7 cellular contexts compared by ENCODE assay signal in genomic region chr6:7898193-7898586, GRCh38. TPM values are rescaled to one million over a fixed set of nuclear protein-coding genes. Genes with fewer than 3 reads are reported as not detected.
DNase-seq lines count a peak whose midpoint lies in the region; ATAC-seq, FAIRE-seq and TF ChIP-seq lines count a peak whose summit lies in the region.
"Not testable (repeated sequence)": the region's sequence is repeated elsewhere in the genome, so short reads cannot be mapped to it uniquely, and the experiment has no call there.

No MANE protein-coding gene starts in this region.

- not testable (repeated sequence) for TF ChIP-seq EP300 in GM12878 (IDR thresholded peaks at IDR 0.05; ENCODE audit: borderline replicate concordance in 1 of 2, control insufficient read depth in 1 of 2, low read depth in 2 of 2, low read length in 2 of 2)

- not testable (repeated sequence) for TF ChIP-seq CTCF in HFFc6 (IDR thresholded peaks at IDR 0.05); MM.1S (IDR thresholded peaks at IDR 0.05; ENCODE audit: low read length); GM12878 (IDR thresholded peaks at IDR 0.05 in 2 of 3, conservative IDR thresholded peaks at IDR 0.05 in 1 of 3; ENCODE audit: control insufficient read depth in 2 of 3, extremely low read depth in 1 of 3, insufficient read depth in 1 of 3, low read depth in 3 of 3, low read length in 3 of 3)

- FAIRE-seq in GM12878 (lab: Jason Lieb, UNC), result not testable (repeated sequence)

- WGBS in GM12878 (ENCODE audit: insufficient coverage, insufficient replicate concordance, low lambda C conversion rate, missing lambda C conversion rate), result 72% methylated on average over 8 of the region's 8 CpGs

- H4K20me1 ChIP-seq in MM.1S (ENCODE audit: insufficient read depth, low read length); GM12878 (ENCODE audit: control insufficient read depth, insufficient read depth): not testable (repeated sequence)

- not testable (repeated sequence) for H3K27me3 Mint-ChIP-seq in HFFc6 (ENCODE audit: insufficient read depth); stimulated activated memory B cell treated with anti-CD40 and anti-IgM and Interleukin-4, amounts not matched to agents 10 μg/mL and 1 μg/mL and 100 μg/mL, for 72 hours

- in situ Hi-C loops in GM12878 (cut with MboI), result not testable (repeated sequence)

- intact Hi-C loops in GM12878 (cut with micrococcal nuclease; ENCODE audit: unreplicated experiment), result loop anchor here (5.0 kb wide), 2 partner anchors 164 to 176 kb away; partner anchors contain the start of gene BLOC1S5
- intact Hi-C loops in cardiac septum (cut with DNase I), result not testable (repeated sequence)

- CTCF ChIA-PET in GM12878 (lab: Yijun Ruan, JAX), result interaction anchor here (1.2 to 1.4 kb wide), 2 partner anchors 94 to 160 kb away, joined by 4 to 13 read pairs; no protein-coding TSS in a partner anchor

- peaks cover 47% of the 10 kb centered on the region for H3K36me3 ChIP-seq in MM.1S (replicated peaks; ENCODE audit: insufficient read depth, low read length)
- H3K36me3 ChIP-seq in GM12878 (ENCODE audit: control insufficient read depth in 2 of 2, insufficient read depth in 2 of 2, low read length in 1 of 2), result peaks cover 26 to 65% of the 10 kb centered on the region in 2 experiments

- H3K9me2 ChIP-seq in MM.1S (replicated peaks; ENCODE audit: insufficient read depth, low read length), result not testable (repeated sequence)

- POLR2A ChIA-PET in GM12878 (lab: Charles Lee), result not testable (repeated sequence)

- not testable (repeated sequence) for DNase-seq in HFFc6; GM12878 (ENCODE audit: low read depth, low spot score)
- DNase-seq in MM.1S (peak; percentile 80), RPMI8226 (peak; percentile 65), cardiac septum (ENCODE audit: low spot score) (peak; percentile 67)

- H3K9me3 ChIP-seq in MM.1S (replicated peaks; ENCODE audit: insufficient read depth, low read length); GM12878 (replicated peaks; ENCODE audit: control insufficient read depth, insufficient read depth, low read length): not testable (repeated sequence)

- RAD21 ChIA-PET in GM12878 (lab: Charles Lee; ENCODE audit: unreplicated experiment), result interaction anchor here (2.0 kb wide), 1 partner anchor 95 kb away, joined by 7 read pairs; no protein-coding TSS in a partner anchor

- H3K9ac ChIP-seq in MM.1S (ENCODE audit: low read length), result peak overlapping the region; percentile 100
- not testable (repeated sequence) for H3K9ac ChIP-seq in GM12878 (ENCODE audit: control insufficient read depth, insufficient read depth, low read length)

- peaks cover 100% of the 10 kb centered on the region for H3F3A ChIP-seq in MM.1S (ENCODE audit: insufficient read depth, low read length)

- peak; percentile 5 for ATAC-seq in GM19324 (IDR thresholded peaks at IDR 0.05; ENCODE audit: low FRiP score, unreplicated experiment)
- ATAC-seq in GM12878; stimulated activated memory B cell treated with anti-CD40 and anti-IgM and Interleukin-4, amounts not matched to agents 10 μg/mL and 1 μg/mL and 100 μg/mL, for 72 hours: not testable (repeated sequence)

- not testable (repeated sequence) for H3K9me3 Mint-ChIP-seq in HFFc6; stimulated activated memory B cell treated with anti-CD40 and anti-IgM and Interleukin-4, amounts not matched to agents 10 μg/mL and 1 μg/mL and 100 μg/mL, for 72 hours

- H3K79me2 ChIP-seq in MM.1S (ENCODE audit: low read length), result peaks cover 97% of the 10 kb centered on the region
- H3K79me2 ChIP-seq in GM12878 (ENCODE audit: control insufficient read depth, insufficient read depth, low read length), result not testable (repeated sequence)

- SMC1A ChIA-PET in GM12878 (lab: Charles Lee; ENCODE audit: uncharacterized antibody, unreplicated experiment), result interaction anchor here (0.8 to 3.3 kb wide), 4 partner anchors 94 to 160 kb away, joined by 3 to 20 read pairs (median 8); no protein-coding TSS in a partner anchor

- not testable (repeated sequence) for H3K4me1 Mint-ChIP-seq in HFFc6 (ENCODE audit: low read depth)
- H3K4me1 Mint-ChIP-seq in stimulated activated memory B cell treated with anti-CD40 and anti-IgM and Interleukin-4, amounts not matched to agents 10 μg/mL and 1 μg/mL and 100 μg/mL, for 72 hours, result peaks cover 33% of the 10 kb centered on the region

- BruUV-seq in GM12878 (replicated peaks; lab: Mats Ljungman, UMichigan), result not testable (repeated sequence)

- peak overlapping the region; percentile 100 for H3K4me2 ChIP-seq in MM.1S (ENCODE audit: low read depth, low read length)
- H3K4me2 ChIP-seq in GM12878 (ENCODE audit: control insufficient read depth, insufficient read depth), result not testable (repeated sequence)

- not testable (repeated sequence) for TF ChIP-seq RAD21 in GM12878 (IDR thresholded peaks at IDR 0.05; ENCODE audit: insufficient read depth, low read depth, low read length)

- peaks cover 24% of the 10 kb centered on the region for H3K36me3 Mint-ChIP-seq in HFFc6 (ENCODE audit: low read depth)
- peaks cover 77% of the 10 kb centered on the region for H3K36me3 Mint-ChIP-seq in stimulated activated memory B cell treated with anti-CD40 and anti-IgM and Interleukin-4, amounts not matched to agents 10 μg/mL and 1 μg/mL and 100 μg/mL, for 72 hours

- H2AFZ ChIP-seq in MM.1S (ENCODE audit: low read length); GM12878 (ENCODE audit: control insufficient read depth, low read depth, low read length): not testable (repeated sequence)

- not testable (repeated sequence) for H3K4me3 Mint-ChIP-seq in HFFc6; stimulated activated memory B cell treated with anti-CD40 and anti-IgM and Interleukin-4, amounts not matched to agents 10 μg/mL and 1 μg/mL and 100 μg/mL, for 72 hours

- peak overlapping the region; percentile 100 for H3K27ac ChIP-seq in MM.1S (ENCODE audit: low read length)
- not testable (repeated sequence) for H3K27ac ChIP-seq in GM12878 (ENCODE audit: control insufficient read depth, insufficient read depth)

- not testable (repeated sequence) for H3K4me3 ChIP-seq in MM.1S (ENCODE audit: low read length); GM12878

- not testable (repeated sequence) for TF ChIP-seq POLR2A in GM12878 (IDR thresholded peaks at IDR 0.05; ENCODE audit: low read depth, low read length)

- H3K4me1 ChIP-seq in MM.1S (ENCODE audit: low read length) (peaks cover 99% of the 10 kb centered on the region), GM12878 (ENCODE audit: control insufficient read depth, insufficient read depth, low read length) (peaks cover 21% of the 10 kb centered on the region)

- H3K27me3 ChIP-seq in MM.1S (replicated peaks; ENCODE audit: insufficient read depth, low read length); GM12878 (replicated peaks in 1 of 2; ENCODE audit: control insufficient read depth in 2 of 2, insufficient read depth in 2 of 2, low read length in 1 of 2): not testable (repeated sequence)

- H3K27ac Mint-ChIP-seq in HFFc6, result 0 out of 2 replicates have a peak overlapping the region, but pooled peaks have one; percentile 7
- peak overlapping the region; percentile 23 for H3K27ac Mint-ChIP-seq in stimulated activated memory B cell treated with anti-CD40 and anti-IgM and Interleukin-4, amounts not matched to agents 10 μg/mL and 1 μg/mL and 100 μg/mL, for 72 hours

TF ChIP-seq in GM12878, 131 proteins besides CTCF, POLR2A, EP300 and RAD21:
- 0 out of 2 replicates have a peak, but pooled peaks have one; percentile 9 for TF ChIP-seq POLR2AphosphoS5 (IDR thresholded peaks at IDR 0.05; ENCODE audit: low read length)

RNA-seq across cellular contexts. Expression of gene TXNDC5, which starts 12.4 kb away (rescaled TPM):
- total RNA-seq in HFFc6 (2021; fragmentation: NEBNext Ultra II Directional; extraction: Animal tissue kit (Norgen Biotek cat#: 25700)), result 100 to 1,000 TPM; 226 to 280 (median 258) TPM
- total RNA-seq in GM12878 (2013; cell fraction: nucleolus; rRNA removed), result 52.5 and 54.0 TPM in 2 replicates
- total RNA-seq in GM12878 (2014; rRNA removed) (173 and 181 TPM in 2 replicates), GM12878 (2014; rRNA removed; fragmentation: Illumina TruSeq; extraction: Trizol) (128 and 143 TPM in 2 replicates), GM12878 (2021) (131 and 143 TPM in 2 replicates), cardiac septum (50.8 TPM)
- polyA plus RNA-seq in GM12878 (2011; ENCODE audit: low read depth), result 122 TPM
- polyA plus RNA-seq in GM12878 (2011; rRNA removed) (38.2 and 50.1 TPM in 2 replicates), GM12878 (2014; fragmentation: Illumina TruSeq; extraction: Trizol) (135 and 145 TPM in 2 replicates), GM12878 (2014; fragmentation: Nextera tagmentation; extraction: Ambion mirVana) (10 to 100 TPM; 38.1 to 46.7 TPM), GM12878 (2014; rRNA removed) (122 and 129 TPM in 2 replicates), GM12878 (2016; fragmentation: Nextera tagmentation; extraction: Ambion mirVana) (100 to 1,000 TPM in 1 of 2 experiments, 1 to 10 TPM in 1; 7.2 to 165 TPM)
- polyA plus RNA-seq in GM12878 (2011; cell fraction: cytosol; rRNA removed), result 47.0 and 47.9 TPM in 2 replicates
- 30.6 and 39.9 TPM in 2 replicates for polyA plus RNA-seq in GM12878 (2011; cell fraction: nucleus; rRNA removed)
- polyA plus RNA-seq in GM12878 (2012), result 117 and 141 TPM in 2 replicates
- 39.4 and 40.8 TPM in 2 replicates for polyA minus RNA-seq in GM12878 (2011; rRNA and poly(A)+ RNA removed)
- 15.0 and 18.6 TPM in 2 replicates for polyA minus RNA-seq in GM12878 (2011; cell fraction: cytosol; rRNA and poly(A)+ RNA removed)
- 9.7 and 14.4 TPM in 2 replicates for polyA minus RNA-seq in GM12878 (2011; cell fraction: nucleus; rRNA and poly(A)+ RNA removed)
